ENCODE assay signal across 21 cellular contexts in the genomic region with DNA sequence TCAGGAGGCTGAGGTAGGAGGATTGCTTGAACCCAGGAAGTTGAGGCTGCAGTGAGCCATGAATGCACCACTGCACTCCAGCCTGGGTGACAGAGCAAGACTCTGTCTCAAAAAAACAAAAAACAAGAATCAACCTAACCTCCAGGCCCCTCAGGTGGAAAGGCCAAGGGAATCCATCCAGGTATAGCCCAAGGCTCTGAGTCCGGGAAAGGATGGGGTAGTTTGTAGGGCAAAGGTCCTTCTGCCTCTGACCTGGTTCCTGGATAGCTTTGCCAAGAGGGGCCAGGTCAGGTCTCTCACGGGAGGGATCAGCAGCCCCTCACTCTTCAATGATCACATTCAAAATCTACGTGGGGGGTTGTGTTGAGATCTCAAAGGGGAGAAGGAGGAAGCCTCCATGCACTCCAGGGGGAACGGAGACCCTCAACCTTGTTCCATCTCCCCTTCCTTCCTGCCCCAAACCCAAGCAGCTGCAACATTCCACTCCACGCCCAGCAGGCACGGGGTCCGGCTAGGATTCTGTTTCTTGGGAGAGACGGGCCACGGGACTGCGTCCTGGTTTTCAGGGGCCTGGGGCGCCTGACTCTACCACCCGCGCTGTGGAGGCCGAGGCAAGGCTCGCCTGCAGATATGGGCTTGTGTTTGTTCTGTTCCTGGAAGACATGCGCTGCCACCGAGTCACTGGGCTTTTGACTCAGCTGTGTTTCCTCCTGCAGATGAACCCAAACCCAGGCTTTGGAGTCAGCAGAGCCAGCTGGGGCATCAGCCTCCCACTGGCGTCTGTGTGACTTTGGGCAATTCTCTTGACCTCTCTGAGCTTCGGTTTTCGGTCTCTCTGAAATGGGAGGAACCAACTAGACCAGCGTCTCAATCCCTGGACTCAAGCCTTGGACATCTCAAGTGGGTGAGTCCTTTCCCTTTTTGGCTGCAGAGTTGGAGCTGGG. TPM values are rescaled to one million over a fixed set of nuclear protein-coding genes. Genes with fewer than 3 reads are reported as not detected.
"Had no signal": no experiment of that assay in that cellular context is flagged by ENCODE, and none has a peak within 500 bp of the region (broad histone marks: within the 10 kb centered on the region; RNA-seq: fewer than 3 reads in every experiment).

No MANE protein-coding gene starts in this region.

- H3K9me3 ChIP-seq: tibial artery, vagina had no signal

- DNase-seq: activated CD4-positive, alpha-beta T cell treated with anti-CD3 and anti-CD28 coated beads, Interleukin-2, amount 10 ng/mL, durations not matched to agents 24 days and 14 days; activated CD8-positive, alpha-beta T cell treated with anti-CD3 and anti-CD28 coated beads for 36 hours; activated naive CD4-positive, alpha-beta T cell treated with Interleukin-2 at 50 U/mL for 16 hours; activated T-cell treated with anti-CD3 and anti-CD28 coated beads, Interleukin-2, amount 50 U/mL, for 24 hours; dorsolateral prefrontal cortex; foreskin keratinocyte; hippocampal formation; islet precursor cell; naive thymus-derived CD8-positive, alpha-beta T cell; stimulated activated CD4-positive, alpha-beta T cell treated with anti-CD3 and anti-CD28 coated beads, Interleukin-12 subunit alpha, Interleukin-12 subunit beta, amount 100 ng/mL, for 4 hours; stimulated activated CD4-positive, alpha-beta T cell treated with anti-CD3 and anti-CD28 coated beads, Interleukin-1b, Interleukin-23, amount 100 ng/mL, for 48 hours; stimulated activated CD8-positive, alpha-beta memory T cell treated with anti-CD3 and anti-CD28 coated beads, Interleukin-4, amount 100 ng/mL, for 48 hours; stimulated activated naive CD4-positive, alpha-beta T cell; T-cell; tibial artery had no signal

- H3K9ac ChIP-seq: parathyroid adenoma had no signal

- H3K4me3 ChIP-seq: dorsolateral prefrontal cortex, tibial artery, vagina had no signal

- ATAC-seq: activated CD8-positive, alpha-beta T cell treated with anti-CD3 and anti-CD28 coated beads for 36 hours; foreskin keratinocyte; left lobe of liver; naive thymus-derived CD8-positive, alpha-beta T cell; SK-N-SH treated with all-trans-retinoic acid at 6 μM for 48 hours; T-cell had no signal

- H3K27me3 ChIP-seq: dorsolateral prefrontal cortex, vagina had no signal

- H3K36me3 ChIP-seq: tibial artery, vagina had no signal

- H2AFZ ChIP-seq: parathyroid adenoma had no signal

- H3K79me2 ChIP-seq: parathyroid adenoma had no signal

- H3K4me1 ChIP-seq: foreskin keratinocyte, parathyroid adenoma, vagina had no signal

- H3K27ac ChIP-seq: dorsolateral prefrontal cortex, foreskin keratinocyte, parathyroid adenoma, tibial artery, vagina had no signal

RNA-seq across cellular contexts. Expression of gene PLPP7, which starts 35.5 kb away (rescaled TPM):
- total RNA-seq: activated CD4-positive, alpha-beta T cell treated with anti-CD3 and anti-CD28 coated beads, Interleukin-2, amount 10 ng/mL, durations not matched to agents 24 days and 14 days; activated T-helper 2 cell treated with anti-CD3 and anti-CD28 coated beads, Interferon-gamma antibody, Interleukin-2, Interleukin-4, amounts not matched to agents 10 μg/mL and 5 μg/mL and 100 μg/mL, durations not matched to agents 14 hours and 24 hours and 36 hours; bronchial epithelial cell; foreskin keratinocyte had no signal
- polyA plus RNA-seq: foreskin keratinocyte had no signal
